12 cellular contexts compared by ENCODE assay signal in genomic region chr7:156948361-156948760, GRCh38. TPM values are rescaled to one million over a fixed set of nuclear protein-coding genes. Genes with fewer than 3 reads are reported as not detected.
DNase-seq lines count a peak whose midpoint lies in the region; ATAC-seq and TF ChIP-seq lines count a peak whose summit lies in the region.
"Had no signal": no experiment of that assay in that cellular context is flagged by ENCODE, and none has a peak within 500 bp of the region (broad histone marks: within the 10 kb centered on the region; RNA-seq: fewer than 3 reads in every experiment).

No MANE protein-coding gene starts in this region.

- no peak overlapping the region for H3K27ac Mint-ChIP-seq in neural progenitor cell
- H3K27ac Mint-ChIP-seq: type B pancreatic cell had no signal

- CTCF ChIA-PET in HEK293T (lab: Yijun Ruan, JAX) = interaction anchor here (0.6 to 1.3 kb wide), 2 partner anchors 10 to 282 kb away, joined by 3 to 6 read pairs; no protein-coding TSS in a partner anchor

- H3K9me3 ChIP-seq in BLaER1 (peaks cover 7% of the 10 kb centered on the region; the same call in 1 of the 2 replicates), neural progenitor cell (ENCODE audit: low read depth) (no peaks in the 10 kb centered on the region)

- H3K4me3 Mint-ChIP-seq in neural progenitor cell = peak overlapping the region; percentile 64

- peak overlapping the region; percentile 90; the same call in 1 of the 2 replicates for H3K27ac ChIP-seq in BLaER1
- H3K27ac ChIP-seq in HL-60 (replicated peaks) = peak overlapping the region; percentile 82
- H3K27ac ChIP-seq in neural progenitor cell = no peak overlapping the region

- H3K9me3 Mint-ChIP-seq in neural progenitor cell = no peaks in the 10 kb centered on the region
- H3K9me3 Mint-ChIP-seq: type B pancreatic cell had no signal

- no peaks in the 10 kb centered on the region for H3F3A ChIP-seq in neural progenitor cell (ENCODE audit: low read depth)

- POLR2A ChIA-PET in HEK293T (lab: Yijun Ruan, JAX) = interaction anchor here (1.0 kb wide), 1 partner anchor 56 kb away, joined by 3 read pairs; no protein-coding TSS in a partner anchor

- no peak for ATAC-seq in GM21526 (IDR thresholded peaks at IDR 0.05; ENCODE audit: low FRiP score, unreplicated experiment)

- peaks cover under 1% of the 10 kb centered on the region for H3K36me3 Mint-ChIP-seq in neural progenitor cell
- H3K36me3 Mint-ChIP-seq: type B pancreatic cell had no signal

- no peak overlapping the region for H2AFZ ChIP-seq in neural progenitor cell (replicated peaks)

- peaks cover 15% of the 10 kb centered on the region for H3K36me3 ChIP-seq in BLaER1
- H3K36me3 ChIP-seq in neural progenitor cell = no peaks in the 10 kb centered on the region

- peaks cover 28% of the 10 kb centered on the region for H3K79me2 ChIP-seq in neural progenitor cell (ENCODE audit: low read depth)

- peaks cover 35% of the 10 kb centered on the region for H3K27me3 ChIP-seq in BLaER1
- H3K27me3 ChIP-seq in HL-60 (ENCODE audit: insufficient read depth, poor library complexity, severe bottlenecking) = peaks cover 6% of the 10 kb centered on the region
- H3K27me3 ChIP-seq in neural progenitor cell = no peaks in the 10 kb centered on the region

- peak overlapping the region; percentile 100 for H3K4me3 ChIP-seq in BLaER1
- H3K4me3 ChIP-seq in HL-60 (replicated peaks; ENCODE audit: insufficient read depth, low read length) = peak overlapping the region; percentile 48
- peak overlapping the region; percentile 50 to 90 for H3K4me3 ChIP-seq in cardiac fibroblast (replicated peaks in 1 of 2; ENCODE audit: low read depth in 2 of 2, low read length in 2 of 2)
- no peak overlapping the region for H3K4me3 ChIP-seq in neural progenitor cell

- H3K4me1 ChIP-seq in BLaER1 (peaks cover 27% of the 10 kb centered on the region), neural progenitor cell (peaks cover 16% of the 10 kb centered on the region)

- peaks cover 23% of the 10 kb centered on the region for H3K4me1 Mint-ChIP-seq in neural progenitor cell

- TF ChIP-seq CTCF in HL-60 (IDR thresholded peaks at IDR 0.05; ENCODE audit: insufficient read depth, low read length) (no peak), cardiac fibroblast (IDR thresholded peaks at IDR 0.05; ENCODE audit: low read depth, low read length) (no peak), neural progenitor cell (IDR thresholded peaks at IDR 0.05) (no peak)

- peaks cover 4% of the 10 kb centered on the region for H3K27me3 Mint-ChIP-seq in neural progenitor cell (ENCODE audit: insufficient read depth, low read depth)

- H3K4me2 ChIP-seq in BLaER1 (peak overlapping the region; percentile 85), neural progenitor cell (no peak overlapping the region)

- DNase-seq in HL-60 (ENCODE audit: low read depth in 1 of 2, low spot score in 1 of 2) (no peak), cardiac fibroblast (ENCODE audit: low read depth in 2 of 2) (no peak), neural progenitor cell (ENCODE audit: low spot score) (no peak), NCI-H526 (lab: John Stamatoyannopoulos, UW) (no peak), dermis blood vessel endothelial cell (no peak), HEK293T (ENCODE audit: extremely low spot score) (no peak)
- DNase-seq: foreskin melanocyte, midbrain, NCI-H1092 had no signal

- peak overlapping the region; percentile 95 for H3K9ac ChIP-seq in BLaER1
- no peak overlapping the region for H3K9ac ChIP-seq in neural progenitor cell

- peaks cover 38% of the 10 kb centered on the region for H4K20me1 ChIP-seq in BLaER1
- peaks cover 27% of the 10 kb centered on the region for H4K20me1 ChIP-seq in neural progenitor cell (ENCODE audit: low read depth)

TF ChIP-seq in HEK293T, 16 proteins besides CTCF, POLR2A, EP300 and RAD21:
- TF ChIP-seq SP1 (IDR thresholded peaks at IDR 0.05) (no peak), ARNT (IDR thresholded peaks at IDR 0.05) (no peak), CTBP1 (IDR thresholded peaks at IDR 0.05; ENCODE audit: borderline replicate concordance) (no peak), PKNOX1 (IDR thresholded peaks at IDR 0.05) (no peak), NFRKB (IDR thresholded peaks at IDR 0.05) (no peak), TARDBP (IDR thresholded peaks at IDR 0.05) (no peak), LEF1 (IDR thresholded peaks at IDR 0.05; ENCODE audit: borderline replicate concordance) (no peak), FOXK2 (IDR thresholded peaks at IDR 0.05) (no peak), FOXA1 (IDR thresholded peaks at IDR 0.05) (no peak), HDGF (IDR thresholded peaks at IDR 0.05; ENCODE audit: borderline replicate concordance) (no peak), ELF4 (IDR thresholded peaks at IDR 0.05) (no peak)

RNA-seq across cellular contexts. Expression of gene NOM1, which starts 1.2 kb away (rescaled TPM):
- total RNA-seq in neural progenitor cell (ENCODE audit: low replicate concordance) (10.9 and 18.5 TPM in 2 replicates), dermis blood vessel endothelial cell (20.6 and 23.0 TPM in 2 replicates)

RNA-seq across cellular contexts. Expression of gene LMBR1, which starts 55.4 kb away (rescaled TPM):
- total RNA-seq in neural progenitor cell (ENCODE audit: low replicate concordance) (42.0 and 58.1 TPM in 2 replicates), dermis blood vessel endothelial cell (156 and 194 TPM in 2 replicates)
